ENCODE assay signal across 24 cellular contexts in genomic region chr18:68267583-68267982, GRCh38.
A peak's percentile ranks its signal among the peaks of the same experiment; 100 is the strongest.
DNase-seq lines count a peak whose midpoint lies in the region; ATAC-seq, FAIRE-seq and TF ChIP-seq lines count a peak whose summit lies in the region.
"Had no signal": no experiment of that assay in that cellular context is flagged by ENCODE, and none has a peak within 500 bp of the region (broad histone marks: within the 10 kb centered on the region; RNA-seq: fewer than 3 reads in every experiment).

No MANE protein-coding gene starts in this region.

- no peaks in the 10 kb centered on the region for H4K20me1 ChIP-seq in astrocyte (ENCODE audit: insufficient read depth, low read length)

- no peaks in the 10 kb centered on the region for H3K27me3 Mint-ChIP-seq in astrocyte (ENCODE audit: low read depth, unreplicated experiment)
- H3K27me3 Mint-ChIP-seq: memory B cell; natural killer cell treated with Interleukin-12 subunit alpha and Interleukin-12 subunit beta and Interleukin-15 and Interleukin-18, amount 100 ng/mL, for 72 hours had no signal

- no peaks in the 10 kb centered on the region for H3K36me3 ChIP-seq in A673 (ENCODE audit: insufficient read depth, low read length, poor library complexity, severe bottlenecking)
- no peaks in the 10 kb centered on the region for H3K36me3 ChIP-seq in astrocyte (ENCODE audit: insufficient read depth, low read length)
- H3K36me3 ChIP-seq: cardiac muscle cell, transverse colon had no signal

- ATAC-seq in GM21737 (IDR thresholded peaks at IDR 0.05; ENCODE audit: unreplicated experiment) (no peak), GM19463 (IDR thresholded peaks at IDR 0.05; ENCODE audit: unreplicated experiment) (no peak), GM21447 (IDR thresholded peaks at IDR 0.05; ENCODE audit: unreplicated experiment) (no peak)
- ATAC-seq: A549; natural killer cell treated with Interleukin-12 subunit alpha and Interleukin-12 subunit beta and Interleukin-15 and Interleukin-18, amount 100 ng/mL, for 72 hours had no signal

- H3K4me1 ChIP-seq in A673 (ENCODE audit: insufficient read depth, low read length, poor library complexity, severe bottlenecking) (no peaks in the 10 kb centered on the region), astrocyte (ENCODE audit: insufficient read depth, low read length) (peaks cover 10% of the 10 kb centered on the region)
- H3K4me1 ChIP-seq: A549, transverse colon had no signal

- H3K9me3 ChIP-seq in A673 (ENCODE audit: low read depth, low read length, poor library complexity, severe bottlenecking), result no peaks in the 10 kb centered on the region
- H3K9me3 ChIP-seq in astrocyte (ENCODE audit: insufficient read depth, low read depth, low read length), result no peaks in the 10 kb centered on the region
- H3K9me3 ChIP-seq: A549, transverse colon had no signal

- H3K4me3 Mint-ChIP-seq in astrocyte (ENCODE audit: unreplicated experiment), result no peak overlapping the region
- H3K4me3 Mint-ChIP-seq: memory B cell; natural killer cell treated with Interleukin-12 subunit alpha and Interleukin-12 subunit beta and Interleukin-15 and Interleukin-18, amount 100 ng/mL, for 72 hours had no signal

- H3K36me3 Mint-ChIP-seq in astrocyte (ENCODE audit: low read depth, unreplicated experiment), result no peaks in the 10 kb centered on the region
- H3K36me3 Mint-ChIP-seq: memory B cell; natural killer cell treated with Interleukin-12 subunit alpha and Interleukin-12 subunit beta and Interleukin-15 and Interleukin-18, amount 100 ng/mL, for 72 hours had no signal

- POLR2A ChIA-PET in A673 (lab: Charles Lee; ENCODE audit: low non-redundant PET), result no interaction called here

- intact Hi-C loops in A673 (cut with micrococcal nuclease; ENCODE audit: unreplicated experiment), result no loop called here

- H3K4me3 ChIP-seq in A673 (ENCODE audit: low read depth, low read length, poor library complexity, severe bottlenecking), result no peak overlapping the region
- H3K4me3 ChIP-seq in astrocyte (ENCODE audit: insufficient read depth, low read depth, low read length), result no peak overlapping the region
- no peak overlapping the region for H3K4me3 ChIP-seq in foreskin fibroblast (ENCODE audit: low read depth in 1 of 2, low read length in 2 of 2)
- H3K4me3 ChIP-seq: A549, cardiac muscle cell, transverse colon had no signal

- no peak overlapping the region for H3K27ac Mint-ChIP-seq in astrocyte (ENCODE audit: unreplicated experiment)
- H3K27ac Mint-ChIP-seq: memory B cell; natural killer cell treated with Interleukin-12 subunit alpha and Interleukin-12 subunit beta and Interleukin-15 and Interleukin-18, amount 100 ng/mL, for 72 hours had no signal

- H3K27ac ChIP-seq in A673 (ENCODE audit: low read depth, low read length, poor library complexity, severe bottlenecking) (no peak overlapping the region), astrocyte (ENCODE audit: low read depth, low read length) (no peak overlapping the region)
- H3K27ac ChIP-seq: A549, cardiac muscle cell, transverse colon had no signal

- no peaks in the 10 kb centered on the region for H3K9me3 Mint-ChIP-seq in astrocyte (ENCODE audit: unreplicated experiment)

- CTCF ChIA-PET in A673 (lab: Charles Lee), result no interaction called here

- H3K79me2 ChIP-seq in astrocyte (ENCODE audit: insufficient read depth, low read length), result no peaks in the 10 kb centered on the region

- peak; percentile 87 for FAIRE-seq in astrocyte (lab: Jason Lieb, UNC)
- FAIRE-seq: A549, GM12891 had no signal

- no peak for TF ChIP-seq CTCF in A673 (conservative IDR thresholded peaks at IDR 0.05; ENCODE audit: low read depth, low read length)
- no peak for TF ChIP-seq CTCF in astrocyte (IDR thresholded peaks at IDR 0.05; ENCODE audit: insufficient read depth, low read depth, low read length)
- TF ChIP-seq CTCF in foreskin fibroblast (IDR thresholded peaks at IDR 0.05; ENCODE audit: low read depth, low read length), result no peak

- H3K27me3 ChIP-seq in A673 (replicated peaks; ENCODE audit: insufficient read depth, low read depth, low read length, poor library complexity), result no peaks in the 10 kb centered on the region
- H3K27me3 ChIP-seq in astrocyte (ENCODE audit: insufficient read depth, low read length), result no peaks in the 10 kb centered on the region
- H3K27me3 ChIP-seq: cardiac muscle cell, transverse colon had no signal

- DNase-seq in A673 (ENCODE audit: low spot score) (peak; percentile 17), HS-27A (ENCODE audit: low read depth) (peak; percentile 56), astrocyte (ENCODE audit: low read depth) (peak; percentile 70), foreskin fibroblast (peak; percentile 68 to 79), epidermal melanocyte (ENCODE audit: insufficient read length, low spot score) (no peak)
- DNase-seq: activated CD4-positive, alpha-beta T cell treated with anti-CD3 and anti-CD28 coated beads for 4 hours; activated CD8-positive, alpha-beta memory T cell treated with anti-CD3 and anti-CD28 coated beads, Interleukin-2, amount 50 U/mL, for 48 hours; activated naive CD4-positive, alpha-beta T cell; effector memory CD4-positive, alpha-beta T cell; glutamatergic neuron; H7; NCI-H2081; NCI-H524 treated with DMSO at 0.1 percent for 48 hours; stimulated activated naive CD4-positive, alpha-beta T cell; T1000; transverse colon had no signal

- H3K4me2 ChIP-seq in astrocyte (ENCODE audit: low read length), result no peak overlapping the region
- H3K4me2 ChIP-seq: A549 had no signal

- H2AFZ ChIP-seq in astrocyte (ENCODE audit: low read depth, low read length), result no peak overlapping the region

- peaks cover 16% of the 10 kb centered on the region for H3K4me1 Mint-ChIP-seq in astrocyte (ENCODE audit: low read depth, unreplicated experiment)
- H3K4me1 Mint-ChIP-seq: memory B cell had no signal

- no TSS peak for BruUV-seq in A673 (replicated peaks; lab: Mats Ljungman, UMichigan)

- no peak overlapping the region for H3K9ac ChIP-seq in astrocyte (ENCODE audit: low read length)
